8 cellular contexts compared by ENCODE assay signal in the genomic region with DNA sequence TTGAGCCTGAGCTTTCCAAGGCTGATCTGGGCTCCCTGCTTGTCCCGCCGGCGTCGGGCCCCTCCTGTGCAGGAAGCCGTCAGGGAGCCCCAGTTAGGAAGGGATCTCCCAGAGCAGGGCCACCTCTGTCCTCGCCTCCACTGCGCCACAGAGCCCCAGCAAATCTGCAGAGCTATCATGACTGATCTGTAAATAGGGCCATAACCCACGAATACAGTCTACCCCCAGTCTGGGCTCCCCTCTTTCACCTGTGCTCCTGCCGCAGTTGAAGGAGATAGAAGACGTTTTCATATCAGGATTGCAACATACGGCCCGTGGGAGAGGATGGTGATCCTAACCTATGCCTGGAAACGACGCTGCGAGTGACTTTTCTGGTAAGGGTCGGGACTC.
DNase-seq lines count a peak whose midpoint lies in the region; ATAC-seq and TF ChIP-seq lines count a peak whose summit lies in the region.

No MANE protein-coding gene starts in this region.

- H3K4me1 Mint-ChIP-seq in activated naive CD4-positive, alpha-beta T cell treated with anti-CD3 and anti-CD28 coated beads, Interleukin-2, amount 50 U/mL, for 24 hours, result peaks cover 41% of the 10 kb centered on the region
- H3K4me1 Mint-ChIP-seq in activated naive CD8-positive, alpha-beta T cell treated with anti-CD3 and anti-CD28 coated beads for 36 hours, result peaks cover 25% of the 10 kb centered on the region
- H3K4me1 Mint-ChIP-seq in type B pancreatic cell (ENCODE audit: unreplicated experiment), result peaks cover 41% of the 10 kb centered on the region

- H3K9me3 Mint-ChIP-seq in activated naive CD4-positive, alpha-beta T cell treated with anti-CD3 and anti-CD28 coated beads, Interleukin-2, amount 50 U/mL, for 24 hours, result no peaks in the 10 kb centered on the region
- H3K9me3 Mint-ChIP-seq in activated naive CD8-positive, alpha-beta T cell treated with anti-CD3 and anti-CD28 coated beads for 36 hours, result peaks cover 5% of the 10 kb centered on the region
- H3K9me3 Mint-ChIP-seq in type B pancreatic cell, result no peaks in the 10 kb centered on the region

- no peak for ATAC-seq in lower lobe of right lung

- intact Hi-C loops in lower lobe of right lung (cut with DNase I), result no loop called here

- no peak for DNase-seq in activated naive CD4-positive, alpha-beta T cell treated with Interleukin-2 at 50 U/mL for 16 hours
- no peak for DNase-seq in activated naive CD8-positive, alpha-beta T cell treated with anti-CD3 and anti-CD28 coated beads for 36 hours
- DNase-seq in lower lobe of right lung, result no peak
- no peak for DNase-seq in type B pancreatic cell (ENCODE audit: extremely low spot score, unreplicated experiment)
- DNase-seq in NCI-H69 (lab: John Stamatoyannopoulos, UW), result no peak
- DNase-seq in NCI-H748 (lab: John Stamatoyannopoulos, UW; ENCODE audit: unreplicated experiment), result no peak
- DNase-seq in nucleus accumbens (lab: John Stamatoyannopoulos, UW), result no peak

- no peaks in the 10 kb centered on the region for H3K9me3 ChIP-seq in lower lobe of right lung

- no peaks in the 10 kb centered on the region for H3K27me3 ChIP-seq in lower lobe of right lung (ENCODE audit: low read depth)

- peak overlapping the region; percentile 98 for H3K27ac Mint-ChIP-seq in activated naive CD4-positive, alpha-beta T cell treated with anti-CD3 and anti-CD28 coated beads, Interleukin-2, amount 50 U/mL, for 24 hours
- peak overlapping the region; percentile 97 for H3K27ac Mint-ChIP-seq in activated naive CD8-positive, alpha-beta T cell treated with anti-CD3 and anti-CD28 coated beads for 36 hours
- peak overlapping the region; percentile 50 for H3K27ac Mint-ChIP-seq in type B pancreatic cell

- peaks cover 12% of the 10 kb centered on the region for H3K36me3 Mint-ChIP-seq in activated naive CD4-positive, alpha-beta T cell treated with anti-CD3 and anti-CD28 coated beads, Interleukin-2, amount 50 U/mL, for 24 hours
- H3K36me3 Mint-ChIP-seq in activated naive CD8-positive, alpha-beta T cell treated with anti-CD3 and anti-CD28 coated beads for 36 hours, result peaks cover 19% of the 10 kb centered on the region
- H3K36me3 Mint-ChIP-seq in type B pancreatic cell, result peaks cover 5% of the 10 kb centered on the region

- H3K4me1 ChIP-seq in lower lobe of right lung, result peaks cover 13% of the 10 kb centered on the region

- peak overlapping the region; percentile 86 for H3K4me3 Mint-ChIP-seq in activated naive CD4-positive, alpha-beta T cell treated with anti-CD3 and anti-CD28 coated beads, Interleukin-2, amount 50 U/mL, for 24 hours
- peak overlapping the region; percentile 80 for H3K4me3 Mint-ChIP-seq in activated naive CD8-positive, alpha-beta T cell treated with anti-CD3 and anti-CD28 coated beads for 36 hours
- no peak overlapping the region for H3K4me3 Mint-ChIP-seq in type B pancreatic cell

- peak overlapping the region; percentile 36 for H3K4me3 ChIP-seq in lower lobe of right lung

- H3K27ac ChIP-seq in lower lobe of right lung, result peak overlapping the region; percentile 71

- no peak for TF ChIP-seq CTCF in lower lobe of right lung (IDR thresholded peaks at IDR 0.05)
- TF ChIP-seq CTCF in type B pancreatic cell (conservative IDR thresholded peaks at IDR 0.05), result no peak

- H3K27me3 Mint-ChIP-seq in activated naive CD4-positive, alpha-beta T cell treated with anti-CD3 and anti-CD28 coated beads, Interleukin-2, amount 50 U/mL, for 24 hours, result no peaks in the 10 kb centered on the region
- no peaks in the 10 kb centered on the region for H3K27me3 Mint-ChIP-seq in activated naive CD8-positive, alpha-beta T cell treated with anti-CD3 and anti-CD28 coated beads for 36 hours
- H3K27me3 Mint-ChIP-seq in type B pancreatic cell, result no peaks in the 10 kb centered on the region

- H3K36me3 ChIP-seq in lower lobe of right lung, result no peaks in the 10 kb centered on the region
